Comparison of ENCODE assay signal across 9 cellular contexts in the genomic region with DNA sequence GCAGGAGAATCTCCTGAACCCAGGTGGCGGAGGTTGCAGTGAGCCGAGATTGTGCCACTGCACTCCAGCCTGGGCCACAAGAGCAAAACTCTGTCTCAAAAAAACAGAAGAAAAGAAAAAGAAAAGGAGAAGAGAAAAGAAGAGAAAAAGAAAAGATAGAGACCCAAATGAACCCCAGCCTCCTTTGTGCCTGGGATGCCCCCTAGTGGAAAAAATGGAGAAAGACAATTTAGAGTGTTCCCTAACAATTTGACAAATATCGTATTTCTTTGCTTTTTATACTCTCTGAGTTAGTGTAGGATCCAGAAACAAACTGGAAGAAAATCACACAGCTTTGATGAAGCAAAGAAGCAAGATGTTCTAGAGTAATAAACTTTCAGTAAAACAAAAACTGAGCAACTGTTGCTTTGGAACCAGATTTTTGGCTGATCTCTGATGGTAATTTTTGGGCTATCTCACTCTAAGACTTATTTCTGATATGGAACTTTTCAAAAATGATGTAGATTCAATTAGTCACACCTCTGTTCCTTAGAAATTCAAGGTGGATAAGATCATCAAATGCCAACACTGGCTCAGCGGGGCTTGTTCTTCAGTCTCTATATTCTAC. TPM values are rescaled to one million over a fixed set of nuclear protein-coding genes. Genes with fewer than 3 reads are reported as not detected.
DNase-seq lines count a peak whose midpoint lies in the region; ATAC-seq and TF ChIP-seq lines count a peak whose summit lies in the region.
"Had no signal": no experiment of that assay in that cellular context is flagged by ENCODE, and none has a peak within 500 bp of the region (broad histone marks: within the 10 kb centered on the region; RNA-seq: fewer than 3 reads in every experiment).

No MANE protein-coding gene starts in this region.

- no TSS peak for BruUV-seq in HCT116 (replicated peaks; lab: Mats Ljungman, UMichigan)

- H3K9me3 ChIP-seq in HCT116 (ENCODE audit: control insufficient read depth in 1 of 2, insufficient read depth in 1 of 2, low read depth in 1 of 2, low read length in 2 of 2) (peaks cover 9 to 11% of the 10 kb centered on the region in 2 experiments; a peak in 1 of 4 replicates), left lung (peaks cover 0 to 15% of the 10 kb centered on the region in 2 donors)

- H3K9ac ChIP-seq in HCT116 (ENCODE audit: low read length) = no peak overlapping the region

- H3K36me3 ChIP-seq in HCT116 (ENCODE audit: control insufficient read depth in 1 of 2, insufficient read depth in 2 of 2, low read length in 2 of 2) = no peaks in the 10 kb centered on the region
- H3K36me3 ChIP-seq in left lung = no peaks in the 10 kb centered on the region

- TF ChIP-seq CTCF in CD14-positive monocyte (IDR thresholded peaks at IDR 0.05) = peak; percentile 91
- TF ChIP-seq CTCF in HCT116 (IDR thresholded peaks at IDR 0.05 in 2 of 3, conservative IDR thresholded peaks at IDR 0.05 in 1 of 3; ENCODE audit: borderline replicate concordance in 1 of 3, insufficient read depth in 1 of 3, low read depth in 2 of 3, low read length in 2 of 3) = peak; percentile 73 to 83 (median 77)
- TF ChIP-seq CTCF in left lung (IDR thresholded peaks at IDR 0.05) = peak; percentile 59 to 75

- H3K9me2 ChIP-seq in HCT116 (ENCODE audit: insufficient read depth) = no peaks in the 10 kb centered on the region

- TF ChIP-seq POLR2A in HCT116 (IDR thresholded peaks at IDR 0.05; ENCODE audit: borderline replicate concordance, extremely low read depth, insufficient read depth, insufficient read length) = no peak

- intact Hi-C loops in CD14-positive monocyte (cut with micrococcal nuclease) (no loop called here), HCT116 (cut with micrococcal nuclease) (loop anchor here (5.0 to 10.0 kb wide), 2 partner anchors 145 to 207 kb away; no protein-coding TSS in a partner anchor), left lung (cut with DNase I) (no loop called here)

- no peaks in the 10 kb centered on the region for H3K36me3 Mint-ChIP-seq in CD14-positive monocyte

- RAD21 ChIA-PET in HCT116 (lab: Charles Lee; ENCODE audit: low non-redundant PET in 1 of 2, low total read pairs in 2 of 2, uncharacterized antibody in 2 of 2, unreplicated experiment in 2 of 2) = no interaction called here

- CTCF ChIA-PET in HCT116 (lab: Charles Lee) = interaction anchor here (0.6 to 3.5 kb wide), 7 partner anchors 18 to 375 kb away, joined by 3 to 9 read pairs (median 3); a partner anchor contains a TSS

- peak overlapping the region in 1 of 7 donors; percentile 14 for H3K27ac Mint-ChIP-seq in CD14-positive monocyte
- H3K27ac Mint-ChIP-seq: stimulated activated naive CD8-positive, alpha-beta T cell treated with anti-CD3 and anti-CD28 coated beads, Interleukin-15, Interleukin-2, amounts not matched to agents 100 ng/mL and 50 ng/mL, for 24 hours had no signal

- no peaks in the 10 kb centered on the region for H3K79me2 ChIP-seq in HCT116 (ENCODE audit: insufficient read depth, low read length)

- POLR2A ChIA-PET in HCT116 (lab: Charles Lee) = no interaction called here

- H3K4me1 ChIP-seq in HCT116 (ENCODE audit: control insufficient read depth in 1 of 2, insufficient read depth in 2 of 2, low read length in 2 of 2) (peaks cover 0 to 3% of the 10 kb centered on the region in 2 experiments; a peak in 1 of 4 replicates), left lung (no peaks in the 10 kb centered on the region)

- H3K9me3 Mint-ChIP-seq in CD14-positive monocyte = peaks cover 4 to 19% (median 16%) of the 10 kb centered on the region in 7 donors

- peak; percentile 75 for TF ChIP-seq RAD21 in HCT116 (IDR thresholded peaks at IDR 0.05; ENCODE audit: low read depth)

- H3K4me1 Mint-ChIP-seq in CD14-positive monocyte = peaks cover 2% of the 10 kb centered on the region

- no peak overlapping the region for H3K27ac ChIP-seq in HCT116 (ENCODE audit: low read depth, low read length)
- H3K27ac ChIP-seq in left lung = no peak overlapping the region

- no peaks in the 10 kb centered on the region for H3K27me3 ChIP-seq in HCT116 (ENCODE audit: insufficient read depth, low read length)
- no peaks in the 10 kb centered on the region for H3K27me3 ChIP-seq in left lung

- H3K4me3 ChIP-seq in HCT116 (replicated peaks in 1 of 2; ENCODE audit: low read depth in 1 of 2, low read length in 2 of 2) = no peak overlapping the region
- no peak overlapping the region for H3K4me3 ChIP-seq in left lung

- ATAC-seq in HCT116 (peak; percentile 67), left lung (peak; percentile 47), GM21390 (IDR thresholded peaks at IDR 0.05; ENCODE audit: unreplicated experiment) (no peak), HG02884 (IDR thresholded peaks at IDR 0.05; ENCODE audit: unreplicated experiment) (no peak)

- H2AFZ ChIP-seq in HCT116 (ENCODE audit: low read depth, low read length, poor library complexity, severe bottlenecking) = peak overlapping the region; percentile 99

- no peaks in the 10 kb centered on the region for H4K20me1 ChIP-seq in HCT116 (ENCODE audit: insufficient read depth)

- DNase-seq in CD14-positive monocyte (ENCODE audit: low spot score) (no peak), HCT116 (ENCODE audit: low read depth, low spot score) (no peak), SW480 (ENCODE audit: low spot score) (peak; percentile 17), left lung (no peak)
- DNase-seq in effector CD8-positive, alpha-beta T cell (lab: John Stamatoyannopoulos, UW) = no peak
- no peak for DNase-seq in activated effector memory CD4-positive, alpha-beta T cell treated with Interleukin-2 at 50 U/mL for 16 hours

- peaks cover 0 to 3% (median 2%) of the 10 kb centered on the region in 3 donors for H3K27me3 Mint-ChIP-seq in CD14-positive monocyte (ENCODE audit: low read depth in 3 of 3)

- H3K4me2 ChIP-seq in HCT116 (ENCODE audit: low read length) = peak overlapping the region; percentile 57

- H3K4me3 Mint-ChIP-seq in CD14-positive monocyte = no peak overlapping the region
- H3K4me3 Mint-ChIP-seq: stimulated activated naive CD8-positive, alpha-beta T cell treated with anti-CD3 and anti-CD28 coated beads, Interleukin-15, Interleukin-2, amounts not matched to agents 100 ng/mL and 50 ng/mL, for 24 hours had no signal

TF ChIP-seq in HCT116, 20 proteins besides CTCF, POLR2A, EP300 and RAD21:
- no peak for TF ChIP-seq ZNF274 (IDR thresholded peaks at IDR 0.05; ENCODE audit: low read depth, low read length)
- no peak for TF ChIP-seq POLR2AphosphoS5 (IDR thresholded peaks at IDR 0.05; ENCODE audit: low read depth, low read length)
- TF ChIP-seq SP1 (IDR thresholded peaks at IDR 0.05; ENCODE audit: low read depth) = no peak
- TF ChIP-seq, protein P1, sequence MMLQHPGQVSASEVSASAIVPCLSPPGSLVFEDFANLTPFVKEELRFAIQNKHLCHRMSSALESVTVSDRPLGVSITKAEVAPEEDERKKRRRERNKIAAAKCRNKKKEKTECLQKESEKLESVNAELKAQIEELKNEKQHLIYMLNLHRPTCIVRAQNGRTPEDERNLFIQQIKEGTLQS (IDR thresholded peaks at IDR 0.05) = no peak
- no peak for TF ChIP-seq ELF1 (IDR thresholded peaks at IDR 0.05; ENCODE audit: borderline replicate concordance, low read depth)
- TF ChIP-seq, protein P2, sequence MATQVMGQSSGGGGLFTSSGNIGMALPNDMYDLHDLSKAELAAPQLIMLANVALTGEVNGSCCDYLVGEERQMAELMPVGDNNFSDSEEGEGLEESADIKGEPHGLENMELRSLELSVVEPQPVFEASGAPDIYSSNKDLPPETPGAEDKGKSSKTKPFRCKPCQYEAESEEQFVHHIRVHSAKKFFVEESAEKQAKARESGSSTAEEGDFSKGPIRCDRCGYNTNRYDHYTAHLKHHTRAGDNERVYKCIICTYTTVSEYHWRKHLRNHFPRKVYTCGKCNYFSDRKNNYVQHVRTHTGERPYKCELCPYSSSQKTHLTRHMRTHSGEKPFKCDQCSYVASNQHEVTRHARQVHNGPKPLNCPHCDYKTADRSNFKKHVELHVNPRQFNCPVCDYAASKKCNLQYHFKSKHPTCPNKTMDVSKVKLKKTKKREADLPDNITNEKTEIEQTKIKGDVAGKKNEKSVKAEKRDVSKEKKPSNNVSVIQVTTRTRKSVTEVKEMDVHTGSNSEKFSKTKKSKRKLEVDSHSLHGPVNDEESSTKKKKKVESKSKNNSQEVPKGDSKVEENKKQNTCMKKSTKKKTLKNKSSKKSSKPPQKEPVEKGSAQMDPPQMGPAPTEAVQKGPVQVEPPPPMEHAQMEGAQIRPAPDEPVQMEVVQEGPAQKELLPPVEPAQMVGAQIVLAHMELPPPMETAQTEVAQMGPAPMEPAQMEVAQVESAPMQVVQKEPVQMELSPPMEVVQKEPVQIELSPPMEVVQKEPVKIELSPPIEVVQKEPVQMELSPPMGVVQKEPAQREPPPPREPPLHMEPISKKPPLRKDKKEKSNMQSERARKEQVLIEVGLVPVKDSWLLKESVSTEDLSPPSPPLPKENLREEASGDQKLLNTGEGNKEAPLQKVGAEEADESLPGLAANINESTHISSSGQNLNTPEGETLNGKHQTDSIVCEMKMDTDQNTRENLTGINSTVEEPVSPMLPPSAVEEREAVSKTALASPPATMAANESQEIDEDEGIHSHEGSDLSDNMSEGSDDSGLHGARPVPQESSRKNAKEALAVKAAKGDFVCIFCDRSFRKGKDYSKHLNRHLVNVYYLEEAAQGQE (IDR thresholded peaks at IDR 0.05; ENCODE audit: low read depth) = no peak
- TF ChIP-seq SRF (IDR thresholded peaks at IDR 0.05; ENCODE audit: low read depth) = no peak
- TF ChIP-seq, protein P3, sequence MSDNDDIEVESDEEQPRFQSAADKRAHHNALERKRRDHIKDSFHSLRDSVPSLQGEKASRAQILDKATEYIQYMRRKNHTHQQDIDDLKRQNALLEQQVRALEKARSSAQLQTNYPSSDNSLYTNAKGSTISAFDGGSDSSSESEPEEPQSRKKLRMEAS (IDR thresholded peaks at IDR 0.05) = no peak
- TF ChIP-seq CBX3 (IDR thresholded peaks at IDR 0.05; ENCODE audit: low read depth) = no peak
- TF ChIP-seq EZH2phosphoT487 (IDR thresholded peaks at IDR 0.05; ENCODE audit: borderline replicate concordance) = no peak

RNA-seq across cellular contexts. Expression of a gene that starts 18.6 kb away (rescaled TPM):
- polyA plus RNA-seq in CD14-positive monocyte = 10 to 100 TPM; 23.0 to 35.9 TPM
- total RNA-seq in HCT116 (2021; ENCODE audit: unreplicated experiment) = 25.0 TPM
- polyA plus RNA-seq in HCT116 (2012) = 12.9 and 13.4 TPM in 2 replicates
- total RNA-seq in left lung = 10 to 100 TPM; 31.8 to 53.3 TPM

RNA-seq across cellular contexts. Expression of a gene that starts 55.7 kb away (rescaled TPM):
- polyA plus RNA-seq in CD14-positive monocyte = not detected
- total RNA-seq in HCT116 (2021; ENCODE audit: unreplicated experiment) = not detected
- polyA plus RNA-seq in HCT116 (2012) = not detected in 2 replicates
- 1 to 10 TPM in 1 of 2 donors, under 1 TPM in 1; 0.79 to 1.1 TPM for total RNA-seq in left lung

Comparison
In these comparisons a context has a peak if more than half of its experiments do, and no peak if none do; other contexts are left out.
1. ATAC-seq: peak in HCT116 (single experiment) and left lung (single experiment); none in GM21390 (single experiment) and HG02884 (single experiment).
2. Peak in every context shown above with its lines, with median percentiles within 50 percentile points of each other: CTCF ChIP-seq.